17 cellular contexts compared by ENCODE assay signal in genomic region chr7:5452470-5452899, GRCh38. TPM values are rescaled to one million over a fixed set of nuclear protein-coding genes. Genes with fewer than 3 reads are reported as not detected.
DNase-seq lines count a peak whose midpoint lies in the region; ATAC-seq, FAIRE-seq and TF ChIP-seq lines count a peak whose summit lies in the region.
"Had no signal": no experiment of that assay in that cellular context is flagged by ENCODE, and none has a peak within 500 bp of the region (broad histone marks: within the 10 kb centered on the region; RNA-seq: fewer than 3 reads in every experiment).

No MANE protein-coding gene starts in this region.

- H3K27ac ChIP-seq in Panc1 (ENCODE audit: low read length) (no peak overlapping the region), small intestine (ENCODE audit: low read depth in 1 of 2, low read length in 1 of 2) (no peak overlapping the region)
- H3K27ac ChIP-seq: epithelial cell of prostate, heart left ventricle, KMS-11 had no signal

- CTCF ChIA-PET in Panc1 (lab: Charles Lee): interaction anchor here (0.9 to 2.4 kb wide), 2 partner anchors 56 to 86 kb away, joined by 10 to 11 read pairs; no protein-coding TSS in a partner anchor

- no peak for TF ChIP-seq POLR2A in erythroblast (IDR thresholded peaks at IDR 0.05; ENCODE audit: low read length)

- in situ Hi-C loops in Panc1 (cut with HindIII; ENCODE audit: low pct_unique_long_range_greater_than_20kb, low sequenced_read_pairs): no loop called here

- no peak for TF ChIP-seq CTCF in Panc1 (IDR thresholded peaks at IDR 0.05)

- no peak overlapping the region for H3K4me3 ChIP-seq in Panc1 (ENCODE audit: low read depth in 2 of 2, low read length in 2 of 2)
- H3K4me3 ChIP-seq in small intestine (ENCODE audit: low read depth in 1 of 2, low read length in 2 of 2): no peak overlapping the region
- H3K4me3 ChIP-seq: heart left ventricle had no signal

- FAIRE-seq in small intestine (lab: Jason Lieb, UNC): no peak
- FAIRE-seq: astrocyte had no signal

- WGBS in small intestine, 3 donors: 28 to 73% (median 56%) methylated on average over 10 to 12 of the region's 12 CpGs

- H3K4me1 ChIP-seq in Panc1 (ENCODE audit: control insufficient read depth, insufficient read depth, low read length) (peaks cover 25% of the 10 kb centered on the region), small intestine (ENCODE audit: control insufficient read depth in 2 of 2, insufficient read depth in 1 of 2, low read depth in 1 of 2, low read length in 1 of 2) (no peaks in the 10 kb centered on the region)

- H3K9me3 ChIP-seq in Panc1 (ENCODE audit: control insufficient read depth, insufficient read depth, low read depth, low read length) (no peaks in the 10 kb centered on the region), small intestine (ENCODE audit: control insufficient read depth, low read depth) (no peaks in the 10 kb centered on the region)
- H3K9me3 ChIP-seq: heart left ventricle had no signal

- ATAC-seq in Panc1 (peak; percentile 36), GM21447 (IDR thresholded peaks at IDR 0.05; ENCODE audit: unreplicated experiment) (no peak)

- no TSS peak for BruUV-seq in Panc1 (replicated peaks; lab: Mats Ljungman, UMichigan)

- intact Hi-C loops in Panc1 (cut with micrococcal nuclease; ENCODE audit: unreplicated experiment): loop anchor here (5.0 to 10.0 kb wide), 2 partner anchors 208 to 365 kb away; no protein-coding TSS in a partner anchor

- H3K27me3 ChIP-seq in Panc1 (ENCODE audit: control insufficient read depth, insufficient read depth, low read length): no peaks in the 10 kb centered on the region
- no peaks in the 10 kb centered on the region for H3K27me3 ChIP-seq in small intestine (ENCODE audit: control insufficient read depth in 2 of 2, insufficient read depth in 2 of 2, low read length in 2 of 2)
- H3K27me3 ChIP-seq: heart left ventricle had no signal

- DNase-seq in CMK (ENCODE audit: low read depth): peak; percentile 74
- no peak for DNase-seq in Panc1 (ENCODE audit: low read depth, low spot score)
- DNase-seq in erythroblast (lab: John Stamatoyannopoulos, UW): peak; percentile 54 to 83
- DNase-seq in small intestine: peak; percentile 10
- no peak for DNase-seq in NCI-H1092 treated with DMSO at 0.1 percent for 48 hours (lab: John Stamatoyannopoulos, UW)
- no peak for DNase-seq in central memory CD4-positive, alpha-beta T cell
- no peak for DNase-seq in activated CD4-positive, alpha-beta T cell treated with anti-CD3 and anti-CD28 coated beads for 4 hours
- DNase-seq: activated gamma-delta T cell treated with Interleukin-2 at 50 U/mL for 16 hours; cortex of kidney; DMS79; NCI-H1417 treated with DMSO at 0.1 percent for 48 hours; stimulated activated CD4-positive, alpha-beta T cell treated with anti-CD3 and anti-CD28 coated beads, Interleukin-15, amount 100 ng/mL, for 24 hours had no signal

- H3K36me3 ChIP-seq in Panc1 (ENCODE audit: control insufficient read depth, insufficient read depth, low read length): no peaks in the 10 kb centered on the region
- no peaks in the 10 kb centered on the region for H3K36me3 ChIP-seq in small intestine (ENCODE audit: control insufficient read depth in 2 of 2, insufficient read depth in 2 of 2, low read length in 2 of 2)
- H3K36me3 ChIP-seq: heart left ventricle had no signal

- POLR2A ChIA-PET in Panc1 (lab: Charles Lee): no interaction called here

RNA-seq across cellular contexts. Expression of gene TNRC18, which starts 28.9 kb away (rescaled TPM):
- 148 TPM for total RNA-seq in Panc1 (2021; ENCODE audit: unreplicated experiment)
- polyA plus RNA-seq in Panc1 (2012; ENCODE audit: insufficient read length): 171 TPM
- 10 to 100 TPM in 2 of 3 donors, 1 to 10 TPM in 1; 5.4 to 43.0 (median 15.4) TPM for polyA plus RNA-seq in small intestine

Comparison
In these comparisons a context has a peak if more than half of its experiments do, and no peak if none do; other contexts are left out.
1. DNase-seq: peak in CMK (single experiment), erythroblast (2 of 2) and small intestine (single experiment); none in Panc1 (single experiment), NCI-H1092 treated with DMSO at 0.1 percent for 48 hours (single experiment), central memory CD4-positive, alpha-beta T cell (single experiment) and activated CD4-positive, alpha-beta T cell treated with anti-CD3 and anti-CD28 coated beads for 4 hours (0 of 2).